1 cellular context compared by ENCODE assay signal in the genomic region with DNA sequence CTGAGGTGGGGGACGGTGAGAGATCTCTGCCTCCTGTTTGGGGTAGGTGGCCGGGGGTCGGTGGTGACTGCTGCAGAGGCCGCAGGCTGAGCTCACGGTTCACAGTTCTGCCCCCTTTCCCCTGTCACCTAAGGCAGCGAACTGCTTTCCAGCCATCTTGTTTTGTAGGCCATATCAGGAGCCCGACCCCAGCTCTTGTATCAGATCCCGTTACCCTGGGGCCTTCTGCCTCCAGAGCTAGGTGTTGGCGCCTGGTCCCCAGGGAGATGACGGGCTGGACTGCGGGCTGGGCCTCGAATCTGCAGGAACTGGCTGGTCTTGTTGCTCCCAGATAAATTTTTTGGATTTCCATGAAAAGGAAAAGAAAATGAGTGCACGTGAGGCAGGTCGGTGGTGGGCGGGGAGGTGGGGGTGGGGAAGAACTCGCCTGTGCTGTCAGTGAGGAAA.
TF ChIP-seq lines count a peak whose summit lies in the region.

No MANE protein-coding gene starts in this region.

TF ChIP-seq in HepG2, 621 proteins besides CTCF, POLR2A, EP300 and RAD21 (continued from another document):
- TF ChIP-seq, protein P1, sequence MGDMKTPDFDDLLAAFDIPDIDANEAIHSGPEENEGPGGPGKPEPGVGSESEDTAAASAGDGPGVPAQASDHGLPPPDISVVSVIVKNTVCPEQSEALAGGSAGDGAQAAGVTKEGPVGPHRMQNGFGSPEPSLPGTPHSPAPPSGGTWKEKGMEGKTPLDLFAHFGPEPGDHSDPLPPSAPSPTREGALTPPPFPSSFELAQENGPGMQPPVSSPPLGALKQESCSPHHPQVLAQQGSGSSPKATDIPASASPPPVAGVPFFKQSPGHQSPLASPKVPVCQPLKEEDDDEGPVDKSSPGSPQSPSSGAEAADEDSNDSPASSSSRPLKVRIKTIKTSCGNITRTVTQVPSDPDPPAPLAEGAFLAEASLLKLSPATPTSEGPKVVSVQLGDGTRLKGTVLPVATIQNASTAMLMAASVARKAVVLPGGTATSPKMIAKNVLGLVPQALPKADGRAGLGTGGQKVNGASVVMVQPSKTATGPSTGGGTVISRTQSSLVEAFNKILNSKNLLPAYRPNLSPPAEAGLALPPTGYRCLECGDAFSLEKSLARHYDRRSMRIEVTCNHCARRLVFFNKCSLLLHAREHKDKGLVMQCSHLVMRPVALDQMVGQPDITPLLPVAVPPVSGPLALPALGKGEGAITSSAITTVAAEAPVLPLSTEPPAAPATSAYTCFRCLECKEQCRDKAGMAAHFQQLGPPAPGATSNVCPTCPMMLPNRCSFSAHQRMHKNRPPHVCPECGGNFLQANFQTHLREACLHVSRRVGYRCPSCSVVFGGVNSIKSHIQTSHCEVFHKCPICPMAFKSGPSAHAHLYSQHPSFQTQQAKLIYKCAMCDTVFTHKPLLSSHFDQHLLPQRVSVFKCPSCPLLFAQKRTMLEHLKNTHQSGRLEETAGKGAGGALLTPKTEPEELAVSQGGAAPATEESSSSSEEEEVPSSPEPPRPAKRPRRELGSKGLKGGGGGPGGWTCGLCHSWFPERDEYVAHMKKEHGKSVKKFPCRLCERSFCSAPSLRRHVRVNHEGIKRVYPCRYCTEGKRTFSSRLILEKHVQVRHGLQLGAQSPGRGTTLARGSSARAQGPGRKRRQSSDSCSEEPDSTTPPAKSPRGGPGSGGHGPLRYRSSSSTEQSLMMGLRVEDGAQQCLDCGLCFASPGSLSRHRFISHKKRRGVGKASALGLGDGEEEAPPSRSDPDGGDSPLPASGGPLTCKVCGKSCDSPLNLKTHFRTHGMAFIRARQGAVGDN (CRISPR knock-in tag; IDR thresholded peaks at IDR 0.05): peak; percentile 12; the same call in 1 of the 2 replicates
- no peak for TF ChIP-seq IKZF4 (CRISPR knock-in tag; IDR thresholded peaks at IDR 0.05; ENCODE audit: borderline replicate concordance, low read depth, not compliant biosample characterization)
